20 cellular contexts compared by ENCODE assay signal in genomic region chr2:85019121-85019520, GRCh38. TPM values are rescaled to one million over a fixed set of nuclear protein-coding genes. Genes with fewer than 3 reads are reported as not detected.
A peak's percentile ranks its signal among the peaks of the same experiment; 100 is the strongest.
DNase-seq lines count a peak whose midpoint lies in the region; ATAC-seq and TF ChIP-seq lines count a peak whose summit lies in the region.
"Had no signal": no experiment of that assay in that cellular context is flagged by ENCODE, and none has a peak within 500 bp of the region (broad histone marks: within the 10 kb centered on the region; RNA-seq: fewer than 3 reads in every experiment).

No MANE protein-coding gene starts in this region.

- peaks cover 42% of the 10 kb centered on the region for H3K4me1 ChIP-seq in GM23248 (ENCODE audit: insufficient read depth)

- no peak overlapping the region for H3K9ac ChIP-seq in GM23248

- TF ChIP-seq POLR2A in GM18505 (IDR thresholded peaks at IDR 0.05; ENCODE audit: borderline replicate concordance, extremely low read depth, insufficient read depth, insufficient read length), result no peak

- no peak overlapping the region for H3K4me3 Mint-ChIP-seq in activated B cell treated with CpG ODN at 0.5 μM for 24 hours
- H3K4me3 Mint-ChIP-seq: nephron progenitor cell had no signal

- H3K9me2 ChIP-seq in GM23248 (ENCODE audit: insufficient read depth), result no peaks in the 10 kb centered on the region

- TF ChIP-seq CTCF in 22Rv1 (IDR thresholded peaks at IDR 0.05) (no peak), activated B cell treated with CpG ODN at 0.5 μM for 24 hours (IDR thresholded peaks at IDR 0.05) (no peak)

- DNase-seq in GM23248 (no peak), activated B cell treated with CpG ODN at 0.5 μM for 24 hours (no peak), left lobe of liver (ENCODE audit: low spot score) (no peak), activated gamma-delta T cell (lab: John Stamatoyannopoulos, UW) (no peak), NCI-H2081 (lab: John Stamatoyannopoulos, UW) (no peak)
- DNase-seq: activated naive CD4-positive, alpha-beta T cell treated with anti-CD3 and anti-CD28 coated beads, Interleukin-2, amount 50 U/mL, for 16 hours; AML-193; DMS79; effector CD4-positive, alpha-beta T cell; KBM-7; NCI-H1105 treated with DMSO at 0.1 percent for 48 hours; nephron progenitor cell; NK-92 treated with Interleukin-12 subunit alpha and Interleukin-12 subunit beta, amount 100 ng/mL, for 24 hours; SIG-M5; stimulated activated CD4-positive, alpha-beta T cell treated with anti-CD3 and anti-CD28 coated beads, Interleukin-2, amount 100 ng/mL, for 24 hours; T1000; thyroid gland had no signal

- no peaks in the 10 kb centered on the region for H3K27me3 Mint-ChIP-seq in activated B cell treated with CpG ODN at 0.5 μM for 24 hours

- in situ Hi-C loops in GM23248 (cut with MboI), result no loop called here

- peaks cover 41% of the 10 kb centered on the region for H3F3A ChIP-seq in GM23248 (ENCODE audit: insufficient read depth)

- peaks cover 100% of the 10 kb centered on the region for H3K79me2 ChIP-seq in GM23248 (ENCODE audit: insufficient read depth)

- no peaks in the 10 kb centered on the region for H3K27me3 ChIP-seq in GM23248 (replicated peaks; ENCODE audit: insufficient read depth)
- H3K27me3 ChIP-seq: thyroid gland had no signal

- H2AFZ ChIP-seq in GM23248, result no peak overlapping the region

- no peaks in the 10 kb centered on the region for H3K9me3 ChIP-seq in GM23248 (ENCODE audit: low read depth)
- H3K9me3 ChIP-seq: thyroid gland had no signal

- peaks cover 45% of the 10 kb centered on the region for H3K4me1 Mint-ChIP-seq in activated B cell treated with CpG ODN at 0.5 μM for 24 hours

- CTCF ChIA-PET in activated B cell treated with CpG ODN at 0.5 μM for 24 hours (lab: Charles Lee), result interaction anchor here (1.2 kb wide), 1 partner anchor 48 kb away, joined by 3 read pairs; no protein-coding TSS in a partner anchor

- H4K20me1 ChIP-seq in GM23248 (ENCODE audit: insufficient read depth), result peaks cover 23% of the 10 kb centered on the region

- no peak overlapping the region for H3K4me3 ChIP-seq in GM23248
- H3K4me3 ChIP-seq: thyroid gland had no signal

- peaks cover 22% of the 10 kb centered on the region for H3K36me3 Mint-ChIP-seq in activated B cell treated with CpG ODN at 0.5 μM for 24 hours (ENCODE audit: low read depth)

- POLR2A ChIA-PET in activated B cell treated with CpG ODN at 0.5 μM for 24 hours (lab: Charles Lee), result interaction anchor here (1.0 kb wide), 1 partner anchor 93 kb away, joined by 3 read pairs; no protein-coding TSS in a partner anchor

- no peaks in the 10 kb centered on the region for H3K9me3 Mint-ChIP-seq in activated B cell treated with CpG ODN at 0.5 μM for 24 hours

- peak overlapping the region; percentile 18 for H3K27ac Mint-ChIP-seq in activated B cell treated with CpG ODN at 0.5 μM for 24 hours
- H3K27ac Mint-ChIP-seq: nephron progenitor cell had no signal

- intact Hi-C loops in activated B cell treated with CpG ODN at 0.5 μM for 24 hours (cut with micrococcal nuclease), result no loop called here

- no peaks in the 10 kb centered on the region for H3K36me3 ChIP-seq in GM23248 (ENCODE audit: low read depth)
- H3K36me3 ChIP-seq: thyroid gland had no signal

- H3K27ac ChIP-seq in 22Rv1 (peak overlapping the region; percentile 61), GM23248 (peak overlapping the region; percentile 10; the same call in 1 of the 2 replicates)
- H3K27ac ChIP-seq: thyroid gland had no signal

- ATAC-seq in activated B cell treated with CpG ODN at 0.5 μM for 24 hours (ENCODE audit: low read depth) (no peak), left lobe of liver (peak; percentile 22), GM18505 (IDR thresholded peaks at IDR 0.05; ENCODE audit: unreplicated experiment) (no peak), HG03432 (IDR thresholded peaks at IDR 0.05; ENCODE audit: unreplicated experiment) (no peak)

- no peak overlapping the region for H3K4me2 ChIP-seq in GM23248 (ENCODE audit: unreplicated experiment)

RNA-seq across cellular contexts. Expression of gene KCMF1, which starts 48.2 kb away (rescaled TPM):
- 87.2 and 131 TPM in 2 replicates for total RNA-seq in GM23248 (2014; rRNA removed; shearing (Covaris generic))
- 52.5 and 54.3 TPM in 2 replicates for polyA plus RNA-seq in GM23248 (2016; fragmentation: Nextera tagmentation; extraction: Ambion mirVana)
- total RNA-seq in activated B cell treated with CpG ODN at 0.5 μM for 24 hours, result 77.1 and 96.6 TPM in 2 replicates
- total RNA-seq in left lobe of liver, result 39.1 TPM
